In genomic region chr6:15881150-15881549, GRCh38 we compare ENCODE assay signal across 18 cellular contexts.
DNase-seq lines count a peak whose midpoint lies in the region; ATAC-seq, FAIRE-seq and TF ChIP-seq lines count a peak whose summit lies in the region.
"Had no signal": no experiment of that assay in that cellular context is flagged by ENCODE, and none has a peak within 500 bp of the region (broad histone marks: within the 10 kb centered on the region; RNA-seq: fewer than 3 reads in every experiment).

No MANE protein-coding gene starts in this region.

- H3K27ac Mint-ChIP-seq in central memory CD8-positive, alpha-beta T cell (ENCODE audit: low read depth) = peak overlapping the region; percentile 11
- peak overlapping the region in 1 of 8 donors; percentile 76 for H3K27ac Mint-ChIP-seq in CD8-positive, alpha-beta memory T cell
- H3K27ac Mint-ChIP-seq: activated CD4-positive, alpha-beta T cell treated with anti-CD3 and anti-CD28 coated beads, Interleukin-2, amount 10 ng/mL, durations not matched to agents 7 days and 5 days; CD4-positive, alpha-beta T cell had no signal

- no peaks in the 10 kb centered on the region for H3K27me3 Mint-ChIP-seq in central memory CD8-positive, alpha-beta T cell
- H3K27me3 Mint-ChIP-seq in CD8-positive, alpha-beta memory T cell = peaks cover 0 to 8% of the 10 kb centered on the region in 2 donors
- H3K27me3 Mint-ChIP-seq: activated CD4-positive, alpha-beta T cell treated with anti-CD3 and anti-CD28 coated beads, Interleukin-2, amount 10 ng/mL, durations not matched to agents 7 days and 5 days; CD4-positive, alpha-beta T cell had no signal

- H3K4me3 Mint-ChIP-seq in central memory CD8-positive, alpha-beta T cell = no peak overlapping the region
- H3K4me3 Mint-ChIP-seq in CD8-positive, alpha-beta memory T cell = no peak overlapping the region
- H3K4me3 Mint-ChIP-seq: activated CD4-positive, alpha-beta T cell treated with anti-CD3 and anti-CD28 coated beads, Interleukin-2, amount 10 ng/mL, durations not matched to agents 7 days and 5 days; CD4-positive, alpha-beta T cell had no signal

- no peak for DNase-seq in GM12891 (ENCODE audit: insufficient read length, low spot score)
- DNase-seq in NB4 (ENCODE audit: low read depth) = peak; percentile 82
- no peak for DNase-seq in central memory CD8-positive, alpha-beta T cell (ENCODE audit: low spot score in 2 of 2)
- DNase-seq in pons (ENCODE audit: low spot score) = peak; percentile 8
- DNase-seq in CD8-positive, alpha-beta memory T cell = no peak
- DNase-seq: activated CD4-positive, alpha-beta T cell treated with anti-CD3 and anti-CD28 coated beads, Interleukin-2, amount 10 ng/mL, durations not matched to agents 7 days and 5 days; activated T-cell treated with anti-CD3 and anti-CD28 coated beads, Interleukin-2, amount 50 U/mL, for 48 hours; amniotic stem cell; CD4-positive, alpha-beta T cell; esophagus squamous epithelium; MG63; naive thymus-derived CD8-positive, alpha-beta T cell; NCI-H2171; NK-92 treated with Interleukin-12 subunit alpha and Interleukin-12 subunit beta, amount 100 ng/mL, for 24 hours; trophoblast cell had no signal

- FAIRE-seq in GM12891 (lab: Jason Lieb, UNC) = peak; percentile 35
- FAIRE-seq: colon had no signal

- CTCF ChIA-PET in CD8-positive, alpha-beta memory T cell (lab: Charles Lee) = no interaction called here

- ATAC-seq in central memory CD8-positive, alpha-beta T cell (replicated peaks; ENCODE audit: extremely low read depth, poor library complexity, severe bottlenecking) = no peak
- no peak for ATAC-seq in SK-N-SH treated with all-trans-retinoic acid at 6 μM for 48 hours
- ATAC-seq in esophagus mucosa = no peak
- ATAC-seq: naive thymus-derived CD8-positive, alpha-beta T cell had no signal

- H3K4me3 ChIP-seq in NB4 (ENCODE audit: low read depth, low read length) = no peak overlapping the region
- H3K4me3 ChIP-seq in CD8-positive, alpha-beta memory T cell (ENCODE audit: low read length) = no peak overlapping the region
- H3K4me3 ChIP-seq: esophagus squamous epithelium, MG63 had no signal

- H3K9me3 Mint-ChIP-seq in central memory CD8-positive, alpha-beta T cell = no peaks in the 10 kb centered on the region
- H3K9me3 Mint-ChIP-seq in CD8-positive, alpha-beta memory T cell = no peaks in the 10 kb centered on the region
- H3K9me3 Mint-ChIP-seq: activated CD4-positive, alpha-beta T cell treated with anti-CD3 and anti-CD28 coated beads, Interleukin-2, amount 10 ng/mL, durations not matched to agents 7 days and 5 days; CD4-positive, alpha-beta T cell; naive thymus-derived CD8-positive, alpha-beta T cell had no signal

- no peaks in the 10 kb centered on the region for H3K9me3 ChIP-seq in CD8-positive, alpha-beta memory T cell (ENCODE audit: low read length)
- H3K9me3 ChIP-seq: esophagus squamous epithelium, MG63 had no signal

- TF ChIP-seq POLR2A in GM12891 (IDR thresholded peaks at IDR 0.05; ENCODE audit: low read depth, low read length) (no peak), NB4 (IDR thresholded peaks at IDR 0.05; ENCODE audit: extremely low read depth, insufficient read length) (no peak)

- no peaks in the 10 kb centered on the region for H3K36me3 ChIP-seq in CD8-positive, alpha-beta memory T cell (ENCODE audit: insufficient read depth, low read length)
- H3K36me3 ChIP-seq: esophagus squamous epithelium, MG63 had no signal

- H3K27ac ChIP-seq in CD8-positive, alpha-beta memory T cell (ENCODE audit: low read depth, low read length) = no peak overlapping the region
- H3K27ac ChIP-seq: esophagus squamous epithelium had no signal

- peaks cover 2% of the 10 kb centered on the region for H3K36me3 Mint-ChIP-seq in central memory CD8-positive, alpha-beta T cell (ENCODE audit: insufficient read depth)
- H3K36me3 Mint-ChIP-seq in CD8-positive, alpha-beta memory T cell = no peaks in the 10 kb centered on the region
- H3K36me3 Mint-ChIP-seq: naive thymus-derived CD8-positive, alpha-beta T cell had no signal

- peaks cover 13% of the 10 kb centered on the region for H3K4me1 ChIP-seq in CD8-positive, alpha-beta memory T cell (ENCODE audit: insufficient read depth, low read length)

- peaks cover 23% of the 10 kb centered on the region for H3K4me1 Mint-ChIP-seq in central memory CD8-positive, alpha-beta T cell
- peaks cover 13 to 21% (median 20%) of the 10 kb centered on the region in 3 donors for H3K4me1 Mint-ChIP-seq in CD8-positive, alpha-beta memory T cell

- TF ChIP-seq CTCF in NB4 (IDR thresholded peaks at IDR 0.05; ENCODE audit: low read depth, low read length) = no peak

- no peaks in the 10 kb centered on the region for H3K27me3 ChIP-seq in CD8-positive, alpha-beta memory T cell (ENCODE audit: insufficient read depth, low read length, poor library complexity, severe bottlenecking)
- H3K27me3 ChIP-seq: esophagus squamous epithelium, MG63 had no signal

- POLR2A ChIA-PET in CD8-positive, alpha-beta memory T cell (lab: Charles Lee) = no interaction called here

TF ChIP-seq in GM12891, 5 proteins besides CTCF, POLR2A, EP300 and RAD21:
- TF ChIP-seq SPI1 (IDR thresholded peaks at IDR 0.05; ENCODE audit: low read depth, low read length) = no peak
- no peak for TF ChIP-seq TAF1 (IDR thresholded peaks at IDR 0.05; ENCODE audit: low read depth, low read length)
- TF ChIP-seq PAX5 (IDR thresholded peaks at IDR 0.05; ENCODE audit: insufficient read depth, low read length, severe bottlenecking) = no peak
- TF ChIP-seq POU2F2 (IDR thresholded peaks at IDR 0.05; ENCODE audit: low read depth, low read length) = no peak
- TF ChIP-seq POLR2AphosphoS5 (IDR thresholded peaks at IDR 0.05; ENCODE audit: low read depth, low read length) = no peak

TF ChIP-seq in SK-N-SH treated with all-trans-retinoic acid at 6 μM for 48 hours, 23 proteins besides CTCF, POLR2A, EP300 and RAD21 (continues in another document):
- TF ChIP-seq PPARA (CRISPR knock-in tag; IDR thresholded peaks at IDR 0.05; ENCODE audit: borderline replicate concordance) (no peak), PATZ1 (CRISPR knock-in tag; IDR thresholded peaks at IDR 0.05; ENCODE audit: borderline replicate concordance) (no peak), ISL1 (CRISPR knock-in tag; IDR thresholded peaks at IDR 0.05) (no peak), ZFP30 (CRISPR knock-in tag; IDR thresholded peaks at IDR 0.05) (no peak), ZNF70 (CRISPR knock-in tag; IDR thresholded peaks at IDR 0.05) (no peak), SNAI2 (CRISPR knock-in tag; IDR thresholded peaks at IDR 0.05) (no peak), OSR1 (CRISPR knock-in tag; IDR thresholded peaks at IDR 0.05) (no peak), ZFP3 (CRISPR knock-in tag; IDR thresholded peaks at IDR 0.05) (no peak), TCF4 (CRISPR knock-in tag; IDR thresholded peaks at IDR 0.05; ENCODE audit: borderline replicate concordance) (no peak), CSRNP3 (CRISPR knock-in tag; IDR thresholded peaks at IDR 0.05) (no peak), BACH2 (CRISPR knock-in tag; IDR thresholded peaks at IDR 0.05; ENCODE audit: borderline replicate concordance) (no peak), TSHZ2 (CRISPR knock-in tag; IDR thresholded peaks at IDR 0.05) (no peak)

Comparison
In these comparisons a context has a peak if more than half of its experiments do, and no peak if none do; other contexts are left out.
1. DNase-seq: peak in NB4 (single experiment) and pons (single experiment); none in GM12891 (single experiment), central memory CD8-positive, alpha-beta T cell (0 of 2) and CD8-positive, alpha-beta memory T cell (0 of 5).